ENCODE assay signal across 28 cellular contexts in the genomic region with DNA sequence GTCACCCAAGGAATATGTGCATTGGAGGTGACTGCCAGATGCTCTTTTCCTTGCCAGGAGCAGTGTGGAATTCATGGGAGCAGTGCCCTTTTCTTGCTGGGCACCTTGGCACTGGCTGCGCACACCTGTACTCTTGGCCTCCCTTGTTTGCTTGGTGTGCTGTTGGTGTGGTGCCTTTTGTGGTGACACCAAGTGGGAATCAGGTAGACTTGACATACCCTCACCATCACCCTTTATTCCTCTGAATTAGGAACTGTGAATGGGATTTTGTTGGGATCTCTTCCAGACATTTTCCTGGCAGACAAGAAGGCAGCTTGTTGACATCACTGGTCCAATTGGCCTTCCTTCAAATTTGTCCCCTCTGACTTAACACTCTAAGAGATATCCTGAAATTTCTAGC.
DNase-seq lines count a peak whose midpoint lies in the region; FAIRE-seq and TF ChIP-seq lines count a peak whose summit lies in the region.
"Had no signal": no experiment of that assay in that cellular context is flagged by ENCODE, and none has a peak within 500 bp of the region (broad histone marks: within the 10 kb centered on the region; RNA-seq: fewer than 3 reads in every experiment).

No MANE protein-coding gene starts in this region.

- H2BK5ac ChIP-seq in H1 (ENCODE audit: low read depth, low read length) (no peak overlapping the region), mesenchymal stem cell (ENCODE audit: low read depth, low read length, poor library complexity, severe bottlenecking) (no peak overlapping the region)

- WGBS in H1 (ENCODE audit: extremely low coverage in 1 of 2, insufficient coverage in 1 of 2, insufficient read length in 1 of 2, insufficient replicate concordance in 2 of 2, low coverage in 1 of 2, low lambda C conversion rate in 2 of 2, missing lambda C conversion rate in 1 of 2), 2 experiments = 100% methylated on average over 1 of the region's 1 CpG; no CpG with 5 or more reads in 1 of the 2 experiments
- no CpG with 5 or more reads among the region's 1 CpG for WGBS in mesenchymal stem cell

- intact Hi-C loops in posterior cingulate gyrus (cut with DNase I) = no loop called here

- H4K5ac ChIP-seq in H1 (ENCODE audit: insufficient read length, low read depth, low read length) = no peak overlapping the region

- H4K91ac ChIP-seq in H1 (replicated peaks; ENCODE audit: insufficient read length, low read length) (no peak overlapping the region), mesenchymal stem cell (ENCODE audit: low read length) (no peak overlapping the region)

- H3K4me1 ChIP-seq in H1 (replicated peaks in 1 of 4; ENCODE audit: control insufficient read depth in 3 of 4, insufficient read depth in 4 of 4, low read length in 3 of 4) (peaks cover 6 to 17% (median 9%) of the 10 kb centered on the region in 4 experiments), mesenchymal stem cell (ENCODE audit: control insufficient read depth, insufficient read depth, low read depth, low read length) (peaks cover 23% of the 10 kb centered on the region)
- H3K4me1 ChIP-seq: BE2C had no signal

- H2BK15ac ChIP-seq in H1 (ENCODE audit: low read length) = no peak overlapping the region
- H2BK15ac ChIP-seq in mesenchymal stem cell (ENCODE audit: low read depth, poor library complexity, severe bottlenecking) = no peak overlapping the region

- H2BK12ac ChIP-seq in H1 (ENCODE audit: low read depth, low read length) = no peak overlapping the region
- H2BK12ac ChIP-seq in mesenchymal stem cell (ENCODE audit: low read length in 2 of 2) = no peak overlapping the region

- H3K9me3 Mint-ChIP-seq in T-helper 2 cell treated with Interferon-gamma antibody and Interleukin-4, amounts not matched to agents 5 μg/mL and 100 μg/mL, for 36 hours = no peaks in the 10 kb centered on the region
- H3K9me3 Mint-ChIP-seq: activated naive CD8-positive, alpha-beta T cell treated with anti-CD3 and anti-CD28 coated beads for 36 hours; naive thymus-derived CD4-positive, alpha-beta T cell had no signal

- no peaks in the 10 kb centered on the region for H3K36me3 Mint-ChIP-seq in T-helper 2 cell treated with Interferon-gamma antibody and Interleukin-4, amounts not matched to agents 5 μg/mL and 100 μg/mL, for 36 hours (ENCODE audit: low read depth)
- H3K36me3 Mint-ChIP-seq: activated naive CD8-positive, alpha-beta T cell treated with anti-CD3 and anti-CD28 coated beads for 36 hours; IgD-negative memory B cell; naive thymus-derived CD4-positive, alpha-beta T cell had no signal

- no peak for FAIRE-seq in H1 (lab: Jason Lieb, UNC)
- FAIRE-seq: colon had no signal

- no peak overlapping the region for H3K56ac ChIP-seq in H1 (replicated peaks; ENCODE audit: insufficient read length, low read depth, low read length)

- no peak overlapping the region for H2AFZ ChIP-seq in H1 (ENCODE audit: low read length)
- no peak overlapping the region for H2AFZ ChIP-seq in mesenchymal stem cell (ENCODE audit: low read depth, low read length)
- H2AFZ ChIP-seq: hepatocyte had no signal

- peak overlapping the region; percentile 42; the same call in 1 of the 2 replicates for H3K27ac ChIP-seq in H1 (ENCODE audit: low read depth, low read length)
- H3K27ac ChIP-seq in mesenchymal stem cell (ENCODE audit: low read length, poor library complexity, severe bottlenecking) = no peak overlapping the region
- H3K27ac ChIP-seq: body of pancreas, hepatocyte, upper lobe of left lung had no signal

- TF ChIP-seq RAD21 in H1 (IDR thresholded peaks at IDR 0.05 in 1 of 2, conservative IDR thresholded peaks at IDR 0.05 in 1 of 2; ENCODE audit: low read depth in 2 of 2, low read length in 2 of 2) = no peak

- H3K4ac ChIP-seq in H1 (replicated peaks; ENCODE audit: insufficient read length, low read depth, low read length) = no peak overlapping the region
- H3K4ac ChIP-seq in mesenchymal stem cell (ENCODE audit: low read depth in 1 of 2, low read length in 2 of 2) = no peak overlapping the region

- H2BK20ac ChIP-seq in H1 (ENCODE audit: low read length) = no peak overlapping the region

- H3K23ac ChIP-seq in H1 (ENCODE audit: insufficient read length) = no peak overlapping the region
- H3K23ac ChIP-seq in mesenchymal stem cell (ENCODE audit: low read length in 2 of 2) = no peak overlapping the region

- H3K9ac ChIP-seq in H1 (replicated peaks in 1 of 4; ENCODE audit: extremely low read depth in 1 of 4, low read depth in 3 of 4, low read length in 3 of 4) (no peak overlapping the region), mesenchymal stem cell (ENCODE audit: low read length) (no peak overlapping the region)

- TF ChIP-seq EP300 in H1 (IDR thresholded peaks at IDR 0.05; ENCODE audit: borderline replicate concordance in 1 of 2, low read depth in 2 of 2, low read length in 2 of 2) = no peak

- H3K4me2 ChIP-seq in H1 (ENCODE audit: insufficient read depth in 1 of 2, low read depth in 2 of 2, low read length in 2 of 2) (no peak overlapping the region), mesenchymal stem cell (ENCODE audit: low read length, poor library complexity, severe bottlenecking) (no peak overlapping the region)
- H3K4me2 ChIP-seq: hepatocyte had no signal

- H4K8ac ChIP-seq in H1 (ENCODE audit: extremely low read depth, insufficient read depth, low read length) (no peak overlapping the region), mesenchymal stem cell (ENCODE audit: low read length) (no peak overlapping the region)

- H2BK120ac ChIP-seq in H1 (replicated peaks; ENCODE audit: low read depth, low read length) (no peak overlapping the region), mesenchymal stem cell (ENCODE audit: low read depth, low read length) (no peak overlapping the region)

- POLR2A ChIA-PET in H1 (lab: Charles Lee; ENCODE audit: partially characterized antibody) = interaction anchor here (0.6 to 3.8 kb wide), 2 partner anchors 17 to 20 kb away, joined by 3 to 12 read pairs; no protein-coding TSS in a partner anchor

- TF ChIP-seq CTCF in H1 (IDR thresholded peaks at IDR 0.05; ENCODE audit: control extremely low read depth in 1 of 3, insufficient read depth in 1 of 3, low read depth in 1 of 3, low read length in 3 of 3) = no peak

- peaks cover 2% of the 10 kb centered on the region for H3K27me3 Mint-ChIP-seq in T-helper 2 cell treated with Interferon-gamma antibody and Interleukin-4, amounts not matched to agents 5 μg/mL and 100 μg/mL, for 36 hours (ENCODE audit: low read depth)

- H3K27me3 ChIP-seq in H1 (replicated peaks in 1 of 4; ENCODE audit: control insufficient read depth in 3 of 4, extremely low read depth in 1 of 4, insufficient read depth in 3 of 4, low read length in 3 of 4) (no peaks in the 10 kb centered on the region), mesenchymal stem cell (ENCODE audit: control insufficient read depth in 1 of 2, insufficient read depth in 1 of 2, low read length in 2 of 2) (no peaks in the 10 kb centered on the region)
- H3K27me3 ChIP-seq: BE2C, body of pancreas, hepatocyte, upper lobe of left lung had no signal

- peaks cover 10% of the 10 kb centered on the region for H3K79me1 ChIP-seq in H1 (ENCODE audit: low read depth, low read length)
- peaks cover 5% of the 10 kb centered on the region for H3K79me1 ChIP-seq in mesenchymal stem cell (replicated peaks; ENCODE audit: low read length, poor library complexity, severe bottlenecking)

- H3K18ac ChIP-seq in H1 (ENCODE audit: extremely low read depth, low read length) (no peak overlapping the region), mesenchymal stem cell (ENCODE audit: low read depth in 1 of 2, low read length in 2 of 2) (no peak overlapping the region)

- no peak overlapping the region for H3K4me3 Mint-ChIP-seq in T-helper 2 cell treated with Interferon-gamma antibody and Interleukin-4, amounts not matched to agents 5 μg/mL and 100 μg/mL, for 36 hours
- H3K4me3 Mint-ChIP-seq: activated CD8-positive, alpha-beta T cell treated with anti-CD3 and anti-CD28 coated beads, Interleukin-2, amount 10 ng/mL, durations not matched to agents 7 days and 5 days; activated naive CD8-positive, alpha-beta T cell treated with anti-CD3 and anti-CD28 coated beads for 36 hours; IgD-negative memory B cell; naive thymus-derived CD4-positive, alpha-beta T cell had no signal

- H3K79me2 ChIP-seq in H1 (ENCODE audit: control insufficient read depth in 1 of 2, insufficient read depth in 2 of 2, low read length in 2 of 2) = peaks cover 8 to 95% of the 10 kb centered on the region in 2 experiments; a peak in 3 of 4 replicates

- H3K9me3 ChIP-seq in H1 (ENCODE audit: insufficient read depth in 2 of 2, low read depth in 1 of 2, low read length in 1 of 2) (no peaks in the 10 kb centered on the region), mesenchymal stem cell (ENCODE audit: control insufficient read depth, low read length) (no peaks in the 10 kb centered on the region)
- H3K9me3 ChIP-seq: BE2C, body of pancreas, upper lobe of left lung had no signal

- no peak for TF ChIP-seq POLR2A in H1 (IDR thresholded peaks at IDR 0.05; ENCODE audit: control extremely low read depth in 1 of 2, low read depth in 2 of 2, low read length in 2 of 2)

- H3K14ac ChIP-seq in H1 (ENCODE audit: insufficient read length) = no peak overlapping the region
- no peak overlapping the region for H3K14ac ChIP-seq in mesenchymal stem cell (ENCODE audit: low read length in 2 of 2)

- peaks cover 5 to 11% of the 10 kb centered on the region in 2 experiments for H4K20me1 ChIP-seq in H1 (replicated peaks in 1 of 2; ENCODE audit: control insufficient read depth in 1 of 2, insufficient read depth in 2 of 2, low read length in 2 of 2)

- peaks cover 0 to 3% (median 0%) of the 10 kb centered on the region in 4 experiments; a peak in 3 of 8 replicates for H3K36me3 ChIP-seq in H1 (ENCODE audit: control insufficient read depth in 2 of 4, insufficient read depth in 4 of 4, low read length in 3 of 4)
- H3K36me3 ChIP-seq in mesenchymal stem cell (ENCODE audit: control insufficient read depth in 1 of 2, insufficient read depth in 2 of 2, low read depth in 1 of 2, low read length in 2 of 2) = peaks cover 12 to 28% of the 10 kb centered on the region in 2 experiments
- H3K36me3 ChIP-seq: BE2C, upper lobe of left lung had no signal

- DNase-seq in Ammon's horn (ENCODE audit: low spot score) (peak; percentile 27), NCI-H446 treated with DMSO at 0.1 percent for 48 hours (lab: John Stamatoyannopoulos, UW) (peak; percentile 77), H1 (ENCODE audit: low read depth in 1 of 2, low spot score in 2 of 2) (no peak), mesenchymal stem cell (no peak), NCI-H2196 treated with DMSO at 0.1 percent for 48 hours (lab: John Stamatoyannopoulos, UW; ENCODE audit: unreplicated experiment) (no peak), posterior cingulate gyrus (no peak), NCI-H187 (lab: John Stamatoyannopoulos, UW) (no peak)
- DNase-seq in T-helper 2 cell treated with Interferon-gamma antibody and Interleukin-4, amounts not matched to agents 5 μg/mL and 100 μg/mL, for 36 hours (ENCODE audit: low spot score) = no peak
- DNase-seq: activated CD4-positive, alpha-beta T cell treated with anti-CD3 and anti-CD28 coated beads for 1 hour; activated CD8-positive, alpha-beta T cell treated with anti-CD3 and anti-CD28 coated beads, Interleukin-2, amount 10 ng/mL, durations not matched to agents 7 days and 5 days; activated effector memory CD4-positive, alpha-beta T cell treated with Interleukin-2 at 50 U/mL for 16 hours; activated naive CD8-positive, alpha-beta T cell treated with anti-CD3 and anti-CD28 coated beads for 36 hours; BE2C; DMS153; effector CD8-positive, alpha-beta T cell; foreskin melanocyte; midbrain; naive thymus-derived CD4-positive, alpha-beta T cell; NCI-H1092; NCI-H1694 treated with DMSO at 0.1 percent for 48 hours; NCI-H2171; NCI-H524 treated with DMSO at 0.1 percent for 48 hours; stimulated activated CD4-positive, alpha-beta T cell treated with anti-CD3 and anti-CD28 coated beads, Interleukin-2, amount 100 ng/mL, for 24 hours; upper lobe of left lung had no signal

- H3K4me3 ChIP-seq in H1 (ENCODE audit: extremely low read depth in 1 of 4, insufficient read depth in 2 of 4, low read depth in 3 of 4, low read length in 4 of 4) = no peak overlapping the region
- no peak overlapping the region for H3K4me3 ChIP-seq in mesenchymal stem cell (ENCODE audit: insufficient read depth in 1 of 2, low read depth in 1 of 2, low read length in 2 of 2)
- H3K4me3 ChIP-seq: body of pancreas, hepatocyte, upper lobe of left lung had no signal

- H3K23me2 ChIP-seq in H1 (ENCODE audit: low read depth, low read length) = no peaks in the 10 kb centered on the region

- H3K27ac Mint-ChIP-seq in T-helper 2 cell treated with Interferon-gamma antibody and Interleukin-4, amounts not matched to agents 5 μg/mL and 100 μg/mL, for 36 hours = no peak overlapping the region
- H3K27ac Mint-ChIP-seq: activated CD8-positive, alpha-beta T cell treated with anti-CD3 and anti-CD28 coated beads, Interleukin-2, amount 10 ng/mL, durations not matched to agents 7 days and 5 days; activated naive CD8-positive, alpha-beta T cell treated with anti-CD3 and anti-CD28 coated beads for 36 hours; IgD-negative memory B cell; naive thymus-derived CD4-positive, alpha-beta T cell had no signal

- H3K4me1 Mint-ChIP-seq in T-helper 2 cell treated with Interferon-gamma antibody and Interleukin-4, amounts not matched to agents 5 μg/mL and 100 μg/mL, for 36 hours (ENCODE audit: low read depth) = peaks cover 3% of the 10 kb centered on the region
- H3K4me1 Mint-ChIP-seq: activated naive CD8-positive, alpha-beta T cell treated with anti-CD3 and anti-CD28 coated beads for 36 hours had no signal

- CTCF ChIA-PET in H1 (lab: Charles Lee; ENCODE audit: partially characterized antibody) = interaction anchor here (1.0 to 1.5 kb wide), 4 partner anchors 14 to 61 kb away, joined by 3 to 5 read pairs (median 4); no protein-coding TSS in a partner anchor

- no peak overlapping the region for H2AK5ac ChIP-seq in H1 (ENCODE audit: low read depth, low read length)
- H2AK5ac ChIP-seq in mesenchymal stem cell (ENCODE audit: low read length, severe bottlenecking) = peak overlapping the region; percentile 98

Comparison
In these comparisons a context has a peak if more than half of its experiments do, and no peak if none do; other contexts are left out.
1. DNase-seq: peak in Ammon's horn (single experiment) and NCI-H446 treated with DMSO at 0.1 percent for 48 hours (single experiment); none in H1 (0 of 2), mesenchymal stem cell (single experiment), T-helper 2 cell treated with Interferon-gamma antibody and Interleukin-4, amounts not matched to agents 5 μg/mL and 100 μg/mL, for 36 hours (single experiment), NCI-H2196 treated with DMSO at 0.1 percent for 48 hours (single experiment), posterior cingulate gyrus (0 of 10) and NCI-H187 (0 of 2).